2 cellular contexts compared by ENCODE assay signal in the genomic region with DNA sequence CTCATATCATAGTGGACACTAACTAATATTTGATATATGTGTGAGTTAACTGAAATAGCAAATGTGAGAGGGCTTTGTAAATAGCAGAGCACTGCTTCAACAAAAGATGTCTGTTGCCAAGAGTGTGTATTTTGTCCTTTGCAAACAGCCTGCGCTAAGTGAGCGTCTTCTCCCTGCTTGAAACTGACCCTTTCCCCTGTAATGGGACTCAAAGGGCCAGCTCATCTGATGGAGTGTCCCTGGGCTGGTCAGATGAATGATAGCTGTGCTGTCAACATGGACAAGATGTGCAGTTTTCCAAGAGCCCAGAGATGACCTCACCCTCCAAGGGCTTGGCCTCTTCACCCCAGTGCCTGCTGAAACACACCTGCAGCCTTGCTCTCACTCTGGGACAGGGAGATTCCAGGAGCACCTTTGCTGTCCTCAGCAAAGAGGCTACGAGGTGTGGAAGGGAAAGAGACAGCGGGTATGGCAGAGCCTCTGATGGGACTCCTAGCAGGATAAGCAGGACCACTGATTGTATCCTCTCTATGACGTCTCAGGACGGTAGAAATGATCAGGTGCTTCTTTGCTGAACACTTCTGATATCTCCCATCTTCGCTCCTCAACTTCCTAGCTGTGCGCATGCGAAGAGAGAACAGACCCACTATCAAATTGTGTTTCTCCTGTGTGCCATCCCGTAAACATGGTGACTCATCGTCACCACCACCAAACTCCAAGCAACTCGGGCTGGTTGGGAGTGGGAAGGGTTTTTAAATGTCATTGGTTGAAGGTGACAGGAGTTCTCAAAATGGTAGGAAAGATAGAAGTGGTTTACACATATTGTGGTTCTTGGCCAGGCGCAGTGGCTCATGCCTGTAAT.
A peak's percentile ranks its signal among the peaks of the same experiment; 100 is the strongest.
TF ChIP-seq lines count a peak whose summit lies in the region.

No MANE protein-coding gene starts in this region.

TF ChIP-seq in HepG2, 621 proteins besides CTCF, POLR2A, EP300 and RAD21 (continues in another document):
- TF ChIP-seq GATA4 (IDR thresholded peaks at IDR 0.05; ENCODE audit: borderline replicate concordance, low read depth) (peak; percentile 68), KLF16 (CRISPR knock-in tag; IDR thresholded peaks at IDR 0.05) (peak in 1 of 2 experiments; percentile 13; a peak in 1 of 4 replicates), ZNF644 (CRISPR knock-in tag; IDR thresholded peaks at IDR 0.05; ENCODE audit: low read depth) (peak; percentile 74), SRF (IDR thresholded peaks at IDR 0.05; ENCODE audit: low read depth, low read length) (no peak), HNRNPLL (IDR thresholded peaks at IDR 0.05; ENCODE audit: low read depth, low read length, poor library complexity, severe bottlenecking) (no peak), ZNF136 (CRISPR knock-in tag; IDR thresholded peaks at IDR 0.05; ENCODE audit: low read depth) (no peak), SIX1 (CRISPR knock-in tag; IDR thresholded peaks at IDR 0.05; ENCODE audit: borderline replicate concordance) (peak; percentile 60), MTF2 (CRISPR knock-in tag; IDR thresholded peaks at IDR 0.05; ENCODE audit: borderline replicate concordance) (no peak), MZF1 (CRISPR knock-in tag; IDR thresholded peaks at IDR 0.05; ENCODE audit: borderline replicate concordance) (no peak), ZNF747 (CRISPR knock-in tag; IDR thresholded peaks at IDR 0.05; ENCODE audit: borderline replicate concordance) (0 out of 2 replicates have a peak, but pooled peaks have one; percentile 42), SNRNP70 (IDR thresholded peaks at IDR 0.05; ENCODE audit: low read depth, low read length) (no peak), ZNF772 (CRISPR knock-in tag; IDR thresholded peaks at IDR 0.05) (peak; percentile 64; the same call in 1 of the 2 replicates), CEBPG (CRISPR knock-in tag; IDR thresholded peaks at IDR 0.05) (no peak; the same call in 1 of the 2 replicates), CHD2 (IDR thresholded peaks at IDR 0.05; ENCODE audit: low read depth, low read length) (no peak), ZNF337 (CRISPR knock-in tag; IDR thresholded peaks at IDR 0.05; ENCODE audit: borderline replicate concordance, low read depth) (no peak), NFYB (CRISPR knock-in tag; IDR thresholded peaks at IDR 0.05) (no peak), ZNF652 (CRISPR knock-in tag; IDR thresholded peaks at IDR 0.05; ENCODE audit: borderline replicate concordance, low read depth) (peak; percentile 65; the same call in 1 of the 2 replicates), U2AF1 (optimal IDR thresholded peaks at IDR 0.05; ENCODE audit: low read depth, low read length) (no peak), RFXAP (CRISPR knock-in tag; IDR thresholded peaks at IDR 0.05; ENCODE audit: borderline replicate concordance) (no peak)
- TF ChIP-seq, protein P1, sequence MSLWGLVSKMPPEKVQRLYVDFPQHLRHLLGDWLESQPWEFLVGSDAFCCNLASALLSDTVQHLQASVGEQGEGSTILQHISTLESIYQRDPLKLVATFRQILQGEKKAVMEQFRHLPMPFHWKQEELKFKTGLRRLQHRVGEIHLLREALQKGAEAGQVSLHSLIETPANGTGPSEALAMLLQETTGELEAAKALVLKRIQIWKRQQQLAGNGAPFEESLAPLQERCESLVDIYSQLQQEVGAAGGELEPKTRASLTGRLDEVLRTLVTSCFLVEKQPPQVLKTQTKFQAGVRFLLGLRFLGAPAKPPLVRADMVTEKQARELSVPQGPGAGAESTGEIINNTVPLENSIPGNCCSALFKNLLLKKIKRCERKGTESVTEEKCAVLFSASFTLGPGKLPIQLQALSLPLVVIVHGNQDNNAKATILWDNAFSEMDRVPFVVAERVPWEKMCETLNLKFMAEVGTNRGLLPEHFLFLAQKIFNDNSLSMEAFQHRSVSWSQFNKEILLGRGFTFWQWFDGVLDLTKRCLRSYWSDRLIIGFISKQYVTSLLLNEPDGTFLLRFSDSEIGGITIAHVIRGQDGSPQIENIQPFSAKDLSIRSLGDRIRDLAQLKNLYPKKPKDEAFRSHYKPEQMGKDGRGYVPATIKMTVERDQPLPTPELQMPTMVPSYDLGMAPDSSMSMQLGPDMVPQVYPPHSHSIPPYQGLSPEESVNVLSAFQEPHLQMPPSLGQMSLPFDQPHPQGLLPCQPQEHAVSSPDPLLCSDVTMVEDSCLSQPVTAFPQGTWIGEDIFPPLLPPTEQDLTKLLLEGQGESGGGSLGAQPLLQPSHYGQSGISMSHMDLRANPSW (CRISPR knock-in tag; IDR thresholded peaks at IDR 0.05; ENCODE audit: borderline replicate concordance) = 0 out of 2 replicates have a peak, but pooled peaks have one; percentile 44
- TF ChIP-seq, protein P2, sequence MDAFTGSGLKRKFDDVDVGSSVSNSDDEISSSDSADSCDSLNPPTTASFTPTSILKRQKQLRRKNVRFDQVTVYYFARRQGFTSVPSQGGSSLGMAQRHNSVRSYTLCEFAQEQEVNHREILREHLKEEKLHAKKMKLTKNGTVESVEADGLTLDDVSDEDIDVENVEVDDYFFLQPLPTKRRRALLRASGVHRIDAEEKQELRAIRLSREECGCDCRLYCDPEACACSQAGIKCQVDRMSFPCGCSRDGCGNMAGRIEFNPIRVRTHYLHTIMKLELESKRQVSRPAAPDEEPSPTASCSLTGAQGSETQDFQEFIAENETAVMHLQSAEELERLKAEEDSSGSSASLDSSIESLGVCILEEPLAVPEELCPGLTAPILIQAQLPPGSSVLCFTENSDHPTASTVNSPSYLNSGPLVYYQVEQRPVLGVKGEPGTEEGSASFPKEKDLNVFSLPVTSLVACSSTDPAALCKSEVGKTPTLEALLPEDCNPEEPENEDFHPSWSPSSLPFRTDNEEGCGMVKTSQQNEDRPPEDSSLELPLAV (CRISPR knock-in tag; conservative IDR thresholded peaks at IDR 0.05; ENCODE audit: low read depth) = no peak
- TF ChIP-seq, protein P3, sequence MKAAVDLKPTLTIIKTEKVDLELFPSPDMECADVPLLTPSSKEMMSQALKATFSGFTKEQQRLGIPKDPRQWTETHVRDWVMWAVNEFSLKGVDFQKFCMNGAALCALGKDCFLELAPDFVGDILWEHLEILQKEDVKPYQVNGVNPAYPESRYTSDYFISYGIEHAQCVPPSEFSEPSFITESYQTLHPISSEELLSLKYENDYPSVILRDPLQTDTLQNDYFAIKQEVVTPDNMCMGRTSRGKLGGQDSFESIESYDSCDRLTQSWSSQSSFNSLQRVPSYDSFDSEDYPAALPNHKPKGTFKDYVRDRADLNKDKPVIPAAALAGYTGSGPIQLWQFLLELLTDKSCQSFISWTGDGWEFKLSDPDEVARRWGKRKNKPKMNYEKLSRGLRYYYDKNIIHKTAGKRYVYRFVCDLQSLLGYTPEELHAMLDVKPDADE (CRISPR knock-in tag; IDR thresholded peaks at IDR 0.05) = no peak
- TF ChIP-seq, protein P4, sequence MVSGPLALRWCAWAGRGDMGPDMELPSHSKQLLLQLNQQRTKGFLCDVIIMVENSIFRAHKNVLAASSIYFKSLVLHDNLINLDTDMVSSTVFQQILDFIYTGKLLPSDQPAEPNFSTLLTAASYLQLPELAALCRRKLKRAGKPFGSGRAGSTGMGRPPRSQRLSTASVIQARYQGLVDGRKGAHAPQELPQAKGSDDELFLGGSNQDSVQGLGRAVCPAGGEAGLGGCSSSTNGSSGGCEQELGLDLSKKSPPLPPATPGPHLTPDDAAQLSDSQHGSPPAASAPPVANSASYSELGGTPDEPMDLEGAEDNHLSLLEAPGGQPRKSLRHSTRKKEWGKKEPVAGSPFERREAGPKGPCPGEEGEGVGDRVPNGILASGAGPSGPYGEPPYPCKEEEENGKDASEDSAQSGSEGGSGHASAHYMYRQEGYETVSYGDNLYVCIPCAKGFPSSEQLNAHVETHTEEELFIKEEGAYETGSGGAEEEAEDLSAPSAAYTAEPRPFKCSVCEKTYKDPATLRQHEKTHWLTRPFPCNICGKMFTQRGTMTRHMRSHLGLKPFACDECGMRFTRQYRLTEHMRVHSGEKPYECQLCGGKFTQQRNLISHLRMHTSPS (CRISPR knock-in tag; IDR thresholded peaks at IDR 0.05; ENCODE audit: low read depth) = no peak; the same call in 1 of the 2 replicates

TF ChIP-seq in K562, 482 proteins besides CTCF, POLR2A, EP300 and RAD21:
- TF ChIP-seq, protein P5, sequence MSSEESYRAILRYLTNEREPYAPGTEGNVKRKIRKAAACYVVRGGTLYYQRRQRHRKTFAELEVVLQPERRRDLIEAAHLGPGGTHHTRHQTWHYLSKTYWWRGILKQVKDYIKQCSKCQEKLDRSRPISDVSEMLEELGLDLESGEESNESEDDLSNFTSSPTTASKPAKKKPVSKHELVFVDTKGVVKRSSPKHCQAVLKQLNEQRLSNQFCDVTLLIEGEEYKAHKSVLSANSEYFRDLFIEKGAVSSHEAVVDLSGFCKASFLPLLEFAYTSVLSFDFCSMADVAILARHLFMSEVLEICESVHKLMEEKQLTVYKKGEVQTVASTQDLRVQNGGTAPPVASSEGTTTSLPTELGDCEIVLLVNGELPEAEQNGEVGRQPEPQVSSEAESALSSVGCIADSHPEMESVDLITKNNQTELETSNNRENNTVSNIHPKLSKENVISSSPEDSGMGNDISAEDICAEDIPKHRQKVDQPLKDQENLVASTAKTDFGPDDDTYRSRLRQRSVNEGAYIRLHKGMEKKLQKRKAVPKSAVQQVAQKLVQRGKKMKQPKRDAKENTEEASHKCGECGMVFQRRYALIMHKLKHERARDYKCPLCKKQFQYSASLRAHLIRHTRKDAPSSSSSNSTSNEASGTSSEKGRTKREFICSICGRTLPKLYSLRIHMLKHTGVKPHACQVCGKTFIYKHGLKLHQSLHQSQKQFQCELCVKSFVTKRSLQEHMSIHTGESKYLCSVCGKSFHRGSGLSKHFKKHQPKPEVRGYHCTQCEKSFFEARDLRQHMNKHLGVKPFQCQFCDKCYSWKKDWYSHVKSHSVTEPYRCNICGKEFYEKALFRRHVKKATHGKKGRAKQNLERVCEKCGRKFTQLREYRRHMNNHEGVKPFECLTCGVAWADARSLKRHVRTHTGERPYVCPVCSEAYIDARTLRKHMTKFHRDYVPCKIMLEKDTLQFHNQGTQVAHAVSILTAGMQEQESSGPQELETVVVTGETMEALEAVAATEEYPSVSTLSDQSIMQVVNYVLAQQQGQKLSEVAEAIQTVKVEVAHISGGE (CRISPR knock-in tag; IDR thresholded peaks at IDR 0.05) = peak in 1 of 3 experiments; percentile 88; a peak in 2 of 6 replicates
- TF ChIP-seq ZNF785 (CRISPR knock-in tag; IDR thresholded peaks at IDR 0.05) (no peak), NFYB (IDR thresholded peaks at IDR 0.05; ENCODE audit: extremely low read depth, insufficient read length) (no peak), BCOR (IDR thresholded peaks at IDR 0.05) (no peak), FOXA3 (CRISPR knock-in tag; conservative IDR thresholded peaks at IDR 0.05 in 1 of 2, IDR thresholded peaks at IDR 0.05 in 1 of 2) (no peak), NRF1 (conservative IDR thresholded peaks at IDR 0.05 in 1 of 2, IDR thresholded peaks at IDR 0.05 in 1 of 2) (peak; percentile 18 to 43; a peak in 1 of 4 replicates), ZNF143 (CRISPR knock-in tag; IDR thresholded peaks at IDR 0.05) (no peak)
- TF ChIP-seq, protein P6, sequence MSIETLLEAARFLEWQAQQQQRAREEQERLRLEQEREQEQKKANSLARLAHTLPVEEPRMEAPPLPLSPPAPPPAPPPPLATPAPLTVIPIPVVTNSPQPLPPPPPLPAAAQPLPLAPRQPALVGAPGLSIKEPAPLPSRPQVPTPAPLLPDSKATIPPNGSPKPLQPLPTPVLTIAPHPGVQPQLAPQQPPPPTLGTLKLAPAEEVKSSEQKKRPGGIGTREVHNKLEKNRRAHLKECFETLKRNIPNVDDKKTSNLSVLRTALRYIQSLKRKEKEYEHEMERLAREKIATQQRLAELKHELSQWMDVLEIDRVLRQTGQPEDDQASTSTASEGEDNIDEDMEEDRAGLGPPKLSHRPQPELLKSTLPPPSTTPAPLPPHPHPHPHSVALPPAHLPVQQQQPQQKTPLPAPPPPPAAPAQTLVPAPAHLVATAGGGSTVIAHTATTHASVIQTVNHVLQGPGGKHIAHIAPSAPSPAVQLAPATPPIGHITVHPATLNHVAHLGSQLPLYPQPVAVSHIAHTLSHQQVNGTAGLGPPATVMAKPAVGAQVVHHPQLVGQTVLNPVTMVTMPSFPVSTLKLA (conservative IDR thresholded peaks at IDR 0.05) = no peak
- TF ChIP-seq, protein P7, sequence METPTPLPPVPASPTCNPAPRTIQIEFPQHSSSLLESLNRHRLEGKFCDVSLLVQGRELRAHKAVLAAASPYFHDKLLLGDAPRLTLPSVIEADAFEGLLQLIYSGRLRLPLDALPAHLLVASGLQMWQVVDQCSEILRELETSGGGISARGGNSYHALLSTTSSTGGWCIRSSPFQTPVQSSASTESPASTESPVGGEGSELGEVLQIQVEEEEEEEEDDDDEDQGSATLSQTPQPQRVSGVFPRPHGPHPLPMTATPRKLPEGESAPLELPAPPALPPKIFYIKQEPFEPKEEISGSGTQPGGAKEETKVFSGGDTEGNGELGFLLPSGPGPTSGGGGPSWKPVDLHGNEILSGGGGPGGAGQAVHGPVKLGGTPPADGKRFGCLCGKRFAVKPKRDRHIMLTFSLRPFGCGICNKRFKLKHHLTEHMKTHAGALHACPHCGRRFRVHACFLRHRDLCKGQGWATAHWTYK (CRISPR knock-in tag; IDR thresholded peaks at IDR 0.05) = no peak
